Comparison of ENCODE assay signal across 33 cellular contexts in genomic region chr7:88101769-88102168, GRCh38.
DNase-seq lines count a peak whose midpoint lies in the region; ATAC-seq, FAIRE-seq and TF ChIP-seq lines count a peak whose summit lies in the region.
"Had no signal": no experiment of that assay in that cellular context is flagged by ENCODE, and none has a peak within 500 bp of the region (broad histone marks: within the 10 kb centered on the region; RNA-seq: fewer than 3 reads in every experiment).

No MANE protein-coding gene starts in this region.

- H3K27me3 ChIP-seq in GM12878 (replicated peaks in 1 of 2; ENCODE audit: control insufficient read depth in 2 of 2, insufficient read depth in 2 of 2, low read length in 1 of 2) (no peaks in the 10 kb centered on the region), HAP-1 (ENCODE audit: low read depth) (no peaks in the 10 kb centered on the region)
- H3K27me3 ChIP-seq: body of pancreas, esophagus muscularis mucosa, tibial artery had no signal

- BruUV-seq in GM12878 (replicated peaks; lab: Mats Ljungman, UMichigan) = no TSS peak

- H3K9ac ChIP-seq in GM12878 (ENCODE audit: control insufficient read depth, insufficient read depth, low read length) = no peak overlapping the region
- H3K9ac ChIP-seq: KMS-11 had no signal

- H3K36me3 Mint-ChIP-seq in activated CD8-positive, alpha-beta memory T cell treated with anti-CD3 and anti-CD28 coated beads, Interleukin-2, amount 10 ng/mL, durations not matched to agents 7 days and 5 days = no peaks in the 10 kb centered on the region
- H3K36me3 Mint-ChIP-seq: activated naive CD8-positive, alpha-beta T cell treated with anti-CD3 and anti-CD28 coated beads, Interleukin-2, amount 10 ng/mL, durations not matched to agents 7 days and 5 days; CD8-positive, alpha-beta memory T cell; naive thymus-derived CD4-positive, alpha-beta T cell had no signal

- SMC1A ChIA-PET in GM12878 (lab: Charles Lee; ENCODE audit: uncharacterized antibody, unreplicated experiment) = interaction anchor here (0.6 to 2.6 kb wide), 13 partner anchors 9 to 285 kb away, joined by 3 to 18 read pairs (median 3); no protein-coding TSS in a partner anchor

- H3K4me1 ChIP-seq in GM12878 (ENCODE audit: control insufficient read depth, insufficient read depth, low read length) (peaks cover 7% of the 10 kb centered on the region; the same call in 1 of the 2 replicates), HAP-1 (no peaks in the 10 kb centered on the region)
- H3K4me1 ChIP-seq: body of pancreas, esophagus muscularis mucosa, tibial artery had no signal

- RAD21 ChIA-PET in GM12878 (lab: Charles Lee; ENCODE audit: unreplicated experiment) = interaction anchor here (0.7 to 2.6 kb wide), 8 partner anchors 10 to 215 kb away, joined by 3 to 8 read pairs (median 5); no protein-coding TSS in a partner anchor

- no peaks in the 10 kb centered on the region for H3K79me2 ChIP-seq in GM12878 (ENCODE audit: control insufficient read depth, insufficient read depth, low read length)

- intact Hi-C loops in GM12878 (cut with micrococcal nuclease; ENCODE audit: unreplicated experiment) = no loop called here

- DNase-seq in activated CD8-positive, alpha-beta memory T cell treated with anti-CD3 and anti-CD28 coated beads, Interleukin-2, amount 10 ng/mL, durations not matched to agents 7 days and 5 days = no peak
- no peak for DNase-seq in activated CD8-positive, alpha-beta memory T cell treated with anti-CD3 and anti-CD28 coated beads, Interleukin-2, amount 50 U/mL, for 48 hours
- DNase-seq in GM12878 (ENCODE audit: low read depth, low spot score) = no peak
- no peak for DNase-seq in NCI-H187 (lab: John Stamatoyannopoulos, UW)
- DNase-seq in HAP-1 (ENCODE audit: low spot score in 2 of 2) = no peak
- DNase-seq: activated CD4-positive, alpha-beta T cell treated with anti-CD3 and anti-CD28 coated beads for 36 hours; activated naive CD8-positive, alpha-beta T cell treated with anti-CD3 and anti-CD28 coated beads, Interleukin-2, amount 10 ng/mL, durations not matched to agents 7 days and 5 days; AML-193; body of pancreas; CD8-positive, alpha-beta memory T cell; DMS153; effector memory CD4-positive, alpha-beta T cell; hippocampal formation; left ventricle myocardium inferior; MV-4-11; naive thymus-derived CD4-positive, alpha-beta T cell; NCI-H1694; NCI-H2227 treated with DMSO at 0.1 percent for 48 hours; NCI-H82; occipital lobe; OCI-M1; small intestine; stimulated activated naive CD4-positive, alpha-beta T cell; tibial artery had no signal

- H3K36me3 ChIP-seq in GM12878 (ENCODE audit: control insufficient read depth in 2 of 2, insufficient read depth in 2 of 2, low read length in 1 of 2) = no peaks in the 10 kb centered on the region
- H3K36me3 ChIP-seq in HAP-1 (replicated peaks) = no peaks in the 10 kb centered on the region
- H3K36me3 ChIP-seq: esophagus muscularis mucosa, left ventricle myocardium inferior, tibial artery had no signal

- H3K4me1 Mint-ChIP-seq in activated CD8-positive, alpha-beta memory T cell treated with anti-CD3 and anti-CD28 coated beads, Interleukin-2, amount 10 ng/mL, durations not matched to agents 7 days and 5 days = peaks cover 20% of the 10 kb centered on the region

- in situ Hi-C loops in GM12878 (cut with MboI) (no loop called here), HAP-1 (cut with MboI; ENCODE audit: low sequenced_read_pairs) (loop anchor here (25.0 kb wide), 1 partner anchor 589 kb away; no protein-coding TSS in a partner anchor)

- no peak overlapping the region for H3K27ac Mint-ChIP-seq in activated CD8-positive, alpha-beta memory T cell treated with anti-CD3 and anti-CD28 coated beads, Interleukin-2, amount 10 ng/mL, durations not matched to agents 7 days and 5 days
- H3K27ac Mint-ChIP-seq: activated CD4-positive, alpha-beta T cell treated with anti-CD3 and anti-CD28 coated beads for 36 hours; activated naive CD8-positive, alpha-beta T cell treated with anti-CD3 and anti-CD28 coated beads, Interleukin-2, amount 10 ng/mL, durations not matched to agents 7 days and 5 days; naive thymus-derived CD4-positive, alpha-beta T cell had no signal

- H4K20me1 ChIP-seq in GM12878 (ENCODE audit: control insufficient read depth, insufficient read depth) = no peaks in the 10 kb centered on the region

- no peaks in the 10 kb centered on the region for H3K27me3 Mint-ChIP-seq in activated CD8-positive, alpha-beta memory T cell treated with anti-CD3 and anti-CD28 coated beads, Interleukin-2, amount 10 ng/mL, durations not matched to agents 7 days and 5 days
- H3K27me3 Mint-ChIP-seq: activated CD4-positive, alpha-beta T cell treated with anti-CD3 and anti-CD28 coated beads for 36 hours; activated naive CD8-positive, alpha-beta T cell treated with anti-CD3 and anti-CD28 coated beads, Interleukin-2, amount 10 ng/mL, durations not matched to agents 7 days and 5 days; naive thymus-derived CD4-positive, alpha-beta T cell had no signal

- H3K9me3 ChIP-seq in GM12878 (replicated peaks; ENCODE audit: control insufficient read depth, insufficient read depth, low read length) (no peaks in the 10 kb centered on the region), HAP-1 (no peaks in the 10 kb centered on the region)
- H3K9me3 ChIP-seq: body of pancreas, esophagus muscularis mucosa, left ventricle myocardium inferior, tibial artery had no signal

- H3K9me3 Mint-ChIP-seq in activated CD8-positive, alpha-beta memory T cell treated with anti-CD3 and anti-CD28 coated beads, Interleukin-2, amount 10 ng/mL, durations not matched to agents 7 days and 5 days (ENCODE audit: low read depth) = no peaks in the 10 kb centered on the region
- H3K9me3 Mint-ChIP-seq: activated naive CD8-positive, alpha-beta T cell treated with anti-CD3 and anti-CD28 coated beads, Interleukin-2, amount 10 ng/mL, durations not matched to agents 7 days and 5 days; CD8-positive, alpha-beta memory T cell had no signal

- H3K4me3 ChIP-seq in GM12878 = no peak overlapping the region
- no peak overlapping the region for H3K4me3 ChIP-seq in HAP-1
- H3K4me3 ChIP-seq: body of pancreas, esophagus muscularis mucosa, left ventricle myocardium inferior, tibial artery had no signal

- CTCF ChIA-PET in activated CD8-positive, alpha-beta memory T cell treated with anti-CD3 and anti-CD28 coated beads, Interleukin-2, amount 10 ng/mL, durations not matched to agents 7 days and 5 days (lab: Charles Lee) = no interaction called here
- CTCF ChIA-PET in GM12878 (lab: Yijun Ruan, JAX) = interaction anchor here (1.2 to 3.1 kb wide), 6 partner anchors 10 to 304 kb away, joined by 4 to 18 read pairs (median 7); no protein-coding TSS in a partner anchor

- no peak overlapping the region for H3K4me3 Mint-ChIP-seq in activated CD8-positive, alpha-beta memory T cell treated with anti-CD3 and anti-CD28 coated beads, Interleukin-2, amount 10 ng/mL, durations not matched to agents 7 days and 5 days
- H3K4me3 Mint-ChIP-seq: activated CD4-positive, alpha-beta T cell treated with anti-CD3 and anti-CD28 coated beads for 36 hours; activated naive CD8-positive, alpha-beta T cell treated with anti-CD3 and anti-CD28 coated beads, Interleukin-2, amount 10 ng/mL, durations not matched to agents 7 days and 5 days; CD8-positive, alpha-beta memory T cell; naive thymus-derived CD4-positive, alpha-beta T cell had no signal

- no peak for TF ChIP-seq POLR2A in GM12878 (IDR thresholded peaks at IDR 0.05; ENCODE audit: low read depth, low read length)

- ATAC-seq in activated CD8-positive, alpha-beta memory T cell treated with anti-CD3 and anti-CD28 coated beads, Interleukin-2, amount 10 ng/mL, durations not matched to agents 7 days and 5 days = peak; percentile 45
- ATAC-seq in GM21381 (IDR thresholded peaks at IDR 0.05; ENCODE audit: unreplicated experiment) = peak; percentile 80
- peak; percentile 76 for ATAC-seq in HG02852 (IDR thresholded peaks at IDR 0.05; ENCODE audit: unreplicated experiment)
- peak; percentile 70 for ATAC-seq in GM12878
- ATAC-seq in GM19455 (IDR thresholded peaks at IDR 0.05; ENCODE audit: unreplicated experiment) = no peak
- ATAC-seq: activated CD4-positive, alpha-beta T cell treated with anti-CD3 and anti-CD28 coated beads for 36 hours; body of pancreas; naive thymus-derived CD4-positive, alpha-beta T cell; Right ventricle myocardium inferior had no signal

- no peak for TF ChIP-seq CTCF in GM12878 (IDR thresholded peaks at IDR 0.05 in 2 of 3, conservative IDR thresholded peaks at IDR 0.05 in 1 of 3; ENCODE audit: control insufficient read depth in 2 of 3, extremely low read depth in 1 of 3, insufficient read depth in 1 of 3, low read depth in 3 of 3, low read length in 3 of 3)

- H2AFZ ChIP-seq in GM12878 (ENCODE audit: control insufficient read depth, low read depth, low read length) = no peak overlapping the region

- no peak overlapping the region for H3K27ac ChIP-seq in GM12878 (ENCODE audit: control insufficient read depth, insufficient read depth)
- H3K27ac ChIP-seq: body of pancreas, esophagus muscularis mucosa, KMS-11, left ventricle myocardium inferior, tibial artery had no signal

- TF ChIP-seq EP300 in GM12878 (IDR thresholded peaks at IDR 0.05; ENCODE audit: borderline replicate concordance in 1 of 2, control insufficient read depth in 1 of 2, low read depth in 2 of 2, low read length in 2 of 2) = no peak

- H3K4me2 ChIP-seq in GM12878 (ENCODE audit: control insufficient read depth, insufficient read depth) = 0 out of 2 replicates have a peak overlapping the region, but pooled peaks have one; percentile 19
- H3K4me2 ChIP-seq: KMS-11 had no signal

- FAIRE-seq in GM12878 (lab: Jason Lieb, UNC) = no peak
- FAIRE-seq: frontal cortex, G401.6, HTR-8/SVneo, small intestine had no signal

- POLR2A ChIA-PET in GM12878 (lab: Charles Lee) = interaction anchor here (0.7 to 2.1 kb wide), 4 partner anchors 30 to 757 kb away, joined by 3 to 7 read pairs (median 4); partner anchors contain the start of genes ADAM22 and CROT

- no peak for TF ChIP-seq RAD21 in GM12878 (IDR thresholded peaks at IDR 0.05; ENCODE audit: insufficient read depth, low read depth, low read length)

- 0% methylated on average over 1 of the region's 1 CpG for WGBS in GM12878 (ENCODE audit: insufficient coverage, insufficient replicate concordance, low lambda C conversion rate, missing lambda C conversion rate)

TF ChIP-seq in GM12878, 131 proteins besides CTCF, POLR2A, EP300 and RAD21 (continues in another document):
- TF ChIP-seq, protein P1, sequence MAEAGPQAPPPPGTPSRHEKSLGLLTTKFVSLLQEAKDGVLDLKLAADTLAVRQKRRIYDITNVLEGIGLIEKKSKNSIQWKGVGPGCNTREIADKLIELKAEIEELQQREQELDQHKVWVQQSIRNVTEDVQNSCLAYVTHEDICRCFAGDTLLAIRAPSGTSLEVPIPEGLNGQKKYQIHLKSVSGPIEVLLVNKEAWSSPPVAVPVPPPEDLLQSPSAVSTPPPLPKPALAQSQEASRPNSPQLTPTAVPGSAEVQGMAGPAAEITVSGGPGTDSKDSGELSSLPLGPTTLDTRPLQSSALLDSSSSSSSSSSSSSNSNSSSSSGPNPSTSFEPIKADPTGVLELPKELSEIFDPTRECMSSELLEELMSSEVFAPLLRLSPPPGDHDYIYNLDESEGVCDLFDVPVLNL (IDR thresholded peaks at IDR 0.05; ENCODE audit: low read depth, low read length) = no peak
- no peak for TF ChIP-seq RB1 (IDR thresholded peaks at IDR 0.05; ENCODE audit: borderline replicate concordance)
- no peak for TF ChIP-seq CBX5 (IDR thresholded peaks at IDR 0.05; ENCODE audit: low read depth)
- TF ChIP-seq CHD1 (IDR thresholded peaks at IDR 0.05; ENCODE audit: low read depth, low read length) = no peak
